In the genomic region with DNA sequence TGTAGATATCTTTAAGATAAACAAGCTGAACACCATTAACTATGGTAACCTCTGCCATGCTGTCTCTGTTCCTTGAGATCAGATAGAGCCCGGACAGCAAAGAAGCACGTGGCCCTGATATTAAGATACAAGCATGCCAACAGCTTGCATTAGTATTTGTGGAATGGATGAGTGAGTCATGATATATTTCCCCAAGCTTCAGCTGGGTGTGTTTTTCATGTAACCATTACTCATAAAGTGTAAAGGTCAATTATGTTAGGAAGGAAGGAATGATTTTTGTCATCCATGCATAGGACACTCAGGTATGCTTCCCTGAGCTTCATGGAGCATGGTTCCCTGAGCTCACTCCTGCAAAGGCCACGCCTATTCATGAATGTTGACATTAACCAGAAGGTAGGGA, we compare ENCODE assay signal across 8 cellular contexts.
DNase-seq lines count a peak whose midpoint lies in the region; ATAC-seq lines count a peak whose summit lies in the region.

No MANE protein-coding gene starts in this region.

- peaks cover 0 to 12% of the 10 kb centered on the region in 2 donors for H3K9me3 Mint-ChIP-seq in activated naive CD4-positive, alpha-beta T cell treated with anti-CD3 and anti-CD28 coated beads, Interleukin-2, amount 50 U/mL, for 72 hours

- peak in 1 of 2 donors; percentile 44 for ATAC-seq in activated naive CD4-positive, alpha-beta T cell treated with anti-CD3 and anti-CD28 coated beads, Interleukin-2, amount 50 U/mL, for 72 hours
- ATAC-seq in GM19324 (IDR thresholded peaks at IDR 0.05; ENCODE audit: low FRiP score, unreplicated experiment) (no peak), HG02840 (IDR thresholded peaks at IDR 0.05; ENCODE audit: low FRiP score, unreplicated experiment) (no peak), GM19328 (IDR thresholded peaks at IDR 0.05; ENCODE audit: unreplicated experiment) (no peak), GM18498 (IDR thresholded peaks at IDR 0.05; ENCODE audit: unreplicated experiment) (no peak)

- H3K36me3 Mint-ChIP-seq in activated naive CD4-positive, alpha-beta T cell treated with anti-CD3 and anti-CD28 coated beads, Interleukin-2, amount 50 U/mL, for 72 hours, result peaks cover 7 to 28% of the 10 kb centered on the region in 2 donors

- DNase-seq in AG08395 (ENCODE audit: low spot score) (peak; percentile 87), HK-2 (ENCODE audit: unreplicated experiment) (peak; percentile 9), kidney glomerular epithelial cell (lab: John Stamatoyannopoulos, UW) (peak; percentile 91)
- DNase-seq in activated naive CD4-positive, alpha-beta T cell treated with anti-CD3 and anti-CD28 coated beads, Interleukin-2, amount 50 U/mL, for 72 hours (ENCODE audit: low spot score in 2 of 2), result no peak

- peak overlapping the region; percentile 10 to 71 for H3K27ac Mint-ChIP-seq in activated naive CD4-positive, alpha-beta T cell treated with anti-CD3 and anti-CD28 coated beads, Interleukin-2, amount 50 U/mL, for 72 hours

Comparison
In these comparisons a context has a peak if more than half of its experiments do, and no peak if none do; other contexts are left out.
1. DNase-seq: peak in AG08395 (single experiment), HK-2 (single experiment) and kidney glomerular epithelial cell (single experiment); none in activated naive CD4-positive, alpha-beta T cell treated with anti-CD3 and anti-CD28 coated beads, Interleukin-2, amount 50 U/mL, for 72 hours (0 of 2).